20 cellular contexts compared by ENCODE assay signal in genomic region chr16:23141959-23142740, GRCh38. TPM values are rescaled to one million over a fixed set of nuclear protein-coding genes. Genes with fewer than 3 reads are reported as not detected.
DNase-seq lines count a peak whose midpoint lies in the region; ATAC-seq, FAIRE-seq and TF ChIP-seq lines count a peak whose summit lies in the region.
"Had no signal": no experiment of that assay in that cellular context is flagged by ENCODE, and none has a peak within 500 bp of the region (broad histone marks: within the 10 kb centered on the region; RNA-seq: fewer than 3 reads in every experiment).

No MANE protein-coding gene starts in this region.

- WGBS in IMR-90 (ENCODE audit: extremely low coverage in 2 of 2, insufficient read length in 1 of 2), 2 experiments, result 0% methylated on average over 1 of the region's 7 CpGs; no CpG with 5 or more reads in 1 of the 2 experiments
- 29 to 54% (median 42%) methylated on average over 7 of the region's 7 CpGs for WGBS in small intestine, 3 donors

- no peak overlapping the region; a peak in 1 of 4 replicates for H4K8ac ChIP-seq in IMR-90 (ENCODE audit: low read depth in 2 of 2, low read length in 2 of 2)

- H3K18ac ChIP-seq in IMR-90 (ENCODE audit: low read depth, low read length), result no peak overlapping the region

- ATAC-seq in IMR-90 (ENCODE audit: low read depth) (peak; percentile 46; the same call in 1 of the 2 replicates), GM18909 (IDR thresholded peaks at IDR 0.05; ENCODE audit: poor library complexity, unreplicated experiment) (no peak)

- no peak overlapping the region for H2AK9ac ChIP-seq in IMR-90 (replicated peaks; ENCODE audit: low read depth, low read length, poor library complexity)

- H3K14ac ChIP-seq in IMR-90 (replicated peaks; ENCODE audit: low read depth, low read length), result no peak overlapping the region

- no peak overlapping the region for H2BK120ac ChIP-seq in IMR-90 (ENCODE audit: low read depth, low read length)

- H3K4me1 ChIP-seq in IMR-90 (ENCODE audit: control insufficient read depth, insufficient read depth, low read length) (peaks cover 5% of the 10 kb centered on the region; the same call in 1 of the 2 replicates), endothelial cell of umbilical vein (ENCODE audit: control insufficient read depth, extremely low read depth, insufficient read depth, low read length) (peaks cover 12% of the 10 kb centered on the region), right atrium auricular region (peaks cover 0 to 71% of the 10 kb centered on the region in 2 donors), small intestine (ENCODE audit: control insufficient read depth in 2 of 2, insufficient read depth in 1 of 2, low read depth in 1 of 2, low read length in 1 of 2) (peaks cover 5 to 11% of the 10 kb centered on the region in 2 donors)

- H3K9me1 ChIP-seq in IMR-90 (ENCODE audit: insufficient read depth, low read length) (peaks cover 7% of the 10 kb centered on the region), endothelial cell of umbilical vein (replicated peaks; ENCODE audit: control insufficient read depth, extremely low read depth, insufficient read depth, low read length) (no peaks in the 10 kb centered on the region)

- H3K79me2 ChIP-seq in endothelial cell of umbilical vein (ENCODE audit: control insufficient read depth, insufficient read depth, low read length), result peaks cover 91% of the 10 kb centered on the region

- H2AK5ac ChIP-seq in IMR-90 (ENCODE audit: low read depth, low read length), result no peak overlapping the region

- TF ChIP-seq CTCF in IMR-90 (conservative IDR thresholded peaks at IDR 0.05; ENCODE audit: low read depth, low read length) (no peak), endothelial cell of umbilical vein (IDR thresholded peaks at IDR 0.05; ENCODE audit: extremely low read depth in 1 of 2, insufficient read depth in 1 of 2, low read depth in 1 of 2, low read length in 2 of 2) (no peak), right atrium auricular region (IDR thresholded peaks at IDR 0.05) (no peak), GM13977 (IDR thresholded peaks at IDR 0.05; ENCODE audit: extremely low read depth, insufficient read depth, missing control alignments) (no peak)

- POLR2A ChIA-PET in IMR-90 (lab: Charles Lee; ENCODE audit: unreplicated experiment), result no interaction called here
- POLR2A ChIA-PET in endothelial cell of umbilical vein (lab: Charles Lee), result interaction anchor here (1.2 kb wide), 1 partner anchor 8 kb away, joined by 3 read pairs; no protein-coding TSS in a partner anchor

- H3K27ac ChIP-seq in IMR-90 (ENCODE audit: insufficient read depth, low read length), result no peak overlapping the region
- no peak overlapping the region for H3K27ac ChIP-seq in endothelial cell of umbilical vein (ENCODE audit: insufficient read depth, low read depth, low read length)
- H3K27ac ChIP-seq in right atrium auricular region, result peak overlapping the region; percentile 65 to 80
- H3K27ac ChIP-seq in small intestine (ENCODE audit: low read depth in 1 of 2, low read length in 1 of 2), result no peak overlapping the region
- H3K27ac ChIP-seq: WERI-Rb-1 had no signal

- DNase-seq in IMR-90 (no peak), endothelial cell of umbilical vein (ENCODE audit: low read depth, low spot score) (no peak), right atrium auricular region (ENCODE audit: low spot score) (no peak), small intestine (peak; percentile 47), GM13977 (ENCODE audit: low spot score) (no peak), T1000 (lab: John Stamatoyannopoulos, UW) (no peak), cerebellum (ENCODE audit: low spot score) (no peak)
- DNase-seq: activated CD4-positive, alpha-beta memory T cell treated with anti-CD3 and anti-CD28 coated beads for 36 hours; activated naive CD4-positive, alpha-beta T cell treated with anti-CD3 and anti-CD28 coated beads, Interleukin-2, amount 10 ng/mL, durations not matched to agents 7 days and 5 days; activated T-cell treated with anti-CD3 and anti-CD28 coated beads, Interleukin-2, amount 50 U/mL, for 24 hours; CD4-positive, alpha-beta T cell; mesenchymal stem cell; MG63; NCI-H187; RPMI8226; stimulated activated naive CD4-positive, alpha-beta T cell treated with Interleukin-2 at 50 U/mL for 16 hours; WERI-Rb-1 had no signal

- H3K4me3 ChIP-seq in IMR-90 (ENCODE audit: insufficient read depth, low read depth, low read length) (no peak overlapping the region), endothelial cell of umbilical vein (replicated peaks in 1 of 3; ENCODE audit: insufficient read depth in 1 of 3, low read depth in 1 of 3, low read length in 3 of 3) (no peak overlapping the region), right atrium auricular region (no peak overlapping the region), small intestine (ENCODE audit: low read depth in 1 of 2, low read length in 2 of 2) (no peak overlapping the region)
- H3K4me3 ChIP-seq: MG63 had no signal

- FAIRE-seq in endothelial cell of umbilical vein (lab: Jason Lieb, UNC) (peak; percentile 64), small intestine (lab: Jason Lieb, UNC) (no peak)

- no TSS peak for BruUV-seq in IMR-90 (replicated peaks; lab: Mats Ljungman, UMichigan)
- BruUV-seq in endothelial cell of umbilical vein (replicated peaks; lab: Mats Ljungman, UMichigan), result no TSS peak

- H2BK20ac ChIP-seq in IMR-90 (ENCODE audit: low read depth, low read length), result no peak overlapping the region

- no peak overlapping the region for H2BK15ac ChIP-seq in IMR-90 (ENCODE audit: low read depth, low read length)

- TF ChIP-seq POLR2A in IMR-90 (IDR thresholded peaks at IDR 0.05; ENCODE audit: low read depth, low read length), result no peak
- no peak for TF ChIP-seq POLR2A in endothelial cell of umbilical vein (IDR thresholded peaks at IDR 0.05; ENCODE audit: low read depth, low read length)

- H3K4me2 ChIP-seq in IMR-90 (ENCODE audit: low read depth, low read length) (peak overlapping the region; percentile 5; the same call in 1 of the 2 replicates), endothelial cell of umbilical vein (ENCODE audit: insufficient read depth, low read length) (no peak overlapping the region)

- CTCF ChIA-PET in IMR-90 (lab: Yijun Ruan, JAX) (interaction anchor here (0.6 kb wide), 1 partner anchor 243 kb away, joined by 3 read pairs; no protein-coding TSS in a partner anchor), endothelial cell of umbilical vein (lab: Charles Lee) (interaction anchor here (0.5 to 2.4 kb wide), 3 partner anchors 8 to 292 kb away, joined by 3 to 6 read pairs (median 4); no protein-coding TSS in a partner anchor)

- TF ChIP-seq RAD21 in IMR-90 (IDR thresholded peaks at IDR 0.05; ENCODE audit: low read length), result no peak

- H4K91ac ChIP-seq in IMR-90 (ENCODE audit: insufficient read depth, low read depth, low read length), result no peak overlapping the region

- intact Hi-C loops in IMR-90 (cut with micrococcal nuclease), result no loop called here
- intact Hi-C loops in endothelial cell of umbilical vein (cut with micrococcal nuclease), result no loop called here

- in situ Hi-C loops in IMR-90 (cut with MboI; ENCODE audit: low sequenced_read_pairs) (no loop called here), GM13977 (cut with MboI; ENCODE audit: low pct_unique_long_range_greater_than_20kb, low sequenced_read_pairs, unreplicated experiment) (no loop called here)

- H3K36me3 ChIP-seq in IMR-90 (ENCODE audit: control insufficient read depth, insufficient read depth, low read length), result no peaks in the 10 kb centered on the region
- H3K36me3 ChIP-seq in endothelial cell of umbilical vein (ENCODE audit: control insufficient read depth in 2 of 2, extremely low read depth in 1 of 2, insufficient read depth in 2 of 2, low read length in 2 of 2), result no peaks in the 10 kb centered on the region
- H3K36me3 ChIP-seq in right atrium auricular region, result no peaks in the 10 kb centered on the region
- H3K36me3 ChIP-seq in small intestine (ENCODE audit: control insufficient read depth in 2 of 2, insufficient read depth in 2 of 2, low read length in 2 of 2), result no peaks in the 10 kb centered on the region

- H4K5ac ChIP-seq in IMR-90 (ENCODE audit: low read depth, low read length), result no peak overlapping the region

- no peak overlapping the region for H3K23ac ChIP-seq in IMR-90 (ENCODE audit: low read depth, low read length)

- H3K4ac ChIP-seq in IMR-90 (ENCODE audit: low read depth, low read length), result no peak overlapping the region

- H3K9ac ChIP-seq in IMR-90 (ENCODE audit: low read depth, low read length) (no peak overlapping the region), endothelial cell of umbilical vein (replicated peaks; ENCODE audit: extremely low read depth, insufficient read depth, low read length) (no peak overlapping the region)

- H2BK5ac ChIP-seq in IMR-90 (ENCODE audit: low read depth, low read length, poor library complexity, severe bottlenecking), result no peak overlapping the region

- H3K9me3 ChIP-seq in IMR-90 (ENCODE audit: control insufficient read depth, insufficient read depth, low read length), result peaks cover under 1% of the 10 kb centered on the region; the same call in 1 of the 2 replicates
- no peaks in the 10 kb centered on the region for H3K9me3 ChIP-seq in endothelial cell of umbilical vein (replicated peaks; ENCODE audit: control insufficient read depth, insufficient read depth, low read length)
- peaks cover 0 to 11% of the 10 kb centered on the region in 2 donors for H3K9me3 ChIP-seq in right atrium auricular region
- no peaks in the 10 kb centered on the region for H3K9me3 ChIP-seq in small intestine (ENCODE audit: control insufficient read depth, low read depth)
- H3K9me3 ChIP-seq: MG63 had no signal

- dilution Hi-C loops in IMR-90 (cut with HindIII; ENCODE audit: low sequenced_read_pairs, unreplicated experiment) (no loop called here), endothelial cell of umbilical vein (cut with MboI; ENCODE audit: extremely low pct_ligation_motif_present, low sequenced_read_pairs) (no loop called here)

- H3K79me1 ChIP-seq in IMR-90 (ENCODE audit: low read depth in 1 of 2, low read length in 2 of 2), result peaks cover 38 to 53% of the 10 kb centered on the region in 2 experiments

- H2AFZ ChIP-seq in IMR-90 (replicated peaks; ENCODE audit: low read length, poor library complexity) (peak overlapping the region; percentile 4), endothelial cell of umbilical vein (ENCODE audit: low read depth, low read length) (no peak overlapping the region)

- peaks cover 32% of the 10 kb centered on the region for H4K20me1 ChIP-seq in IMR-90 (ENCODE audit: insufficient read depth, low read length)
- peaks cover 6% of the 10 kb centered on the region for H4K20me1 ChIP-seq in endothelial cell of umbilical vein (replicated peaks; ENCODE audit: control insufficient read depth, extremely low read depth, insufficient read depth, low read length)

- H3K56ac ChIP-seq in IMR-90 (ENCODE audit: extremely low read depth, insufficient read depth, low read length), result no peak overlapping the region

- no peaks in the 10 kb centered on the region for H3K27me3 ChIP-seq in IMR-90 (ENCODE audit: control insufficient read depth, insufficient read depth, low read length)
- H3K27me3 ChIP-seq in endothelial cell of umbilical vein (ENCODE audit: control insufficient read depth in 2 of 2, insufficient read depth in 2 of 2, low read length in 2 of 2), result no peaks in the 10 kb centered on the region
- H3K27me3 ChIP-seq in right atrium auricular region, result no peaks in the 10 kb centered on the region
- H3K27me3 ChIP-seq in small intestine (ENCODE audit: control insufficient read depth in 2 of 2, insufficient read depth in 2 of 2, low read length in 2 of 2), result no peaks in the 10 kb centered on the region
- H3K27me3 ChIP-seq: MG63 had no signal

RNA-seq across cellular contexts. Expression of gene USP31, which starts 7.1 kb away (rescaled TPM):
- 3.4 and 3.9 TPM in 2 replicates for total RNA-seq in IMR-90 (2012; rRNA removed)
- polyA plus RNA-seq in IMR-90 (2012; rRNA removed), result 2.9 and 3.1 TPM in 2 replicates
- 1.7 and 1.8 TPM in 2 replicates for polyA plus RNA-seq in IMR-90 (2012; cell fraction: cytosol; rRNA removed)
- 7.7 and 8.4 TPM in 2 replicates for polyA plus RNA-seq in IMR-90 (2012; cell fraction: nucleus; rRNA removed; ENCODE audit: low replicate concordance)
- 37.4 and 42.4 TPM in 2 replicates for total RNA-seq in endothelial cell of umbilical vein
- 14.5 and 15.0 TPM in 2 replicates for polyA plus RNA-seq in endothelial cell of umbilical vein
- 11.2 and 12.3 TPM in 2 replicates for polyA plus RNA-seq in endothelial cell of umbilical vein (2011; cell fraction: cytosol; rRNA removed)
- polyA plus RNA-seq in endothelial cell of umbilical vein (2011; cell fraction: nucleus; rRNA removed), result 54.8 and 63.9 TPM in 2 replicates
- polyA plus RNA-seq in endothelial cell of umbilical vein (2012), result 8.5 and 10.2 TPM in 2 replicates
- 85.9 and 89.1 TPM in 2 replicates for polyA minus RNA-seq in endothelial cell of umbilical vein
- 10.7 TPM for polyA minus RNA-seq in endothelial cell of umbilical vein (2011; cell fraction: cytosol; rRNA and poly(A)+ RNA removed)
- 100 and 103 TPM in 2 replicates for polyA minus RNA-seq in endothelial cell of umbilical vein (2011; cell fraction: nucleus; rRNA and poly(A)+ RNA removed)
- total RNA-seq in right atrium auricular region, result 10 to 100 TPM; 19.7 to 29.0 TPM
- 1 to 10 TPM in 2 of 3 donors, under 1 TPM in 1; 0.89 to 3.1 (median 1.9) TPM for polyA plus RNA-seq in small intestine
- total RNA-seq in cerebellum, result 25.4 TPM

RNA-seq across cellular contexts. Expression of gene SCNN1G, which starts 40.4 kb away (rescaled TPM):
- total RNA-seq in IMR-90 (2012; rRNA removed), result not detected in 2 replicates
- not detected in 2 replicates for polyA plus RNA-seq in IMR-90 (2012; rRNA removed)
- polyA plus RNA-seq in IMR-90 (2012; cell fraction: cytosol; rRNA removed), result not detected in 2 replicates
- not detected in 2 replicates for polyA plus RNA-seq in IMR-90 (2012; cell fraction: nucleus; rRNA removed; ENCODE audit: low replicate concordance)
- not detected in 2 replicates for total RNA-seq in endothelial cell of umbilical vein
- polyA plus RNA-seq in endothelial cell of umbilical vein, result not detected in 2 replicates
- polyA plus RNA-seq in endothelial cell of umbilical vein (2011; cell fraction: cytosol; rRNA removed), result not detected in 2 replicates
- polyA plus RNA-seq in endothelial cell of umbilical vein (2011; cell fraction: nucleus; rRNA removed), result not detected in 2 replicates
- not detected in 2 replicates for polyA plus RNA-seq in endothelial cell of umbilical vein (2012)
- not detected in 2 replicates for polyA minus RNA-seq in endothelial cell of umbilical vein
- not detected for polyA minus RNA-seq in endothelial cell of umbilical vein (2011; cell fraction: cytosol; rRNA and poly(A)+ RNA removed)
- polyA minus RNA-seq in endothelial cell of umbilical vein (2011; cell fraction: nucleus; rRNA and poly(A)+ RNA removed), result not detected in 2 replicates
- total RNA-seq in right atrium auricular region, result not detected
- polyA plus RNA-seq in small intestine, result under 1 TPM in 1 of 3 donors, not detected in 2; 0.37 TPM
- 0.27 TPM for total RNA-seq in cerebellum
- total RNA-seq: activated CD4-positive, alpha-beta memory T cell treated with anti-CD3 and anti-CD28 coated beads for 36 hours; CD4-positive, alpha-beta T cell; HT1080; pulmonary artery endothelial cell had no signal

Comparison
In these comparisons a context has a peak if more than half of its experiments do, and no peak if none do; other contexts are left out.
1. H3K27ac ChIP-seq: peak in right atrium auricular region (2 of 2); none in IMR-90 (single experiment), endothelial cell of umbilical vein (single experiment) and small intestine (0 of 2).